ENCODE assay signal across 8 cellular contexts in the genomic region with DNA sequence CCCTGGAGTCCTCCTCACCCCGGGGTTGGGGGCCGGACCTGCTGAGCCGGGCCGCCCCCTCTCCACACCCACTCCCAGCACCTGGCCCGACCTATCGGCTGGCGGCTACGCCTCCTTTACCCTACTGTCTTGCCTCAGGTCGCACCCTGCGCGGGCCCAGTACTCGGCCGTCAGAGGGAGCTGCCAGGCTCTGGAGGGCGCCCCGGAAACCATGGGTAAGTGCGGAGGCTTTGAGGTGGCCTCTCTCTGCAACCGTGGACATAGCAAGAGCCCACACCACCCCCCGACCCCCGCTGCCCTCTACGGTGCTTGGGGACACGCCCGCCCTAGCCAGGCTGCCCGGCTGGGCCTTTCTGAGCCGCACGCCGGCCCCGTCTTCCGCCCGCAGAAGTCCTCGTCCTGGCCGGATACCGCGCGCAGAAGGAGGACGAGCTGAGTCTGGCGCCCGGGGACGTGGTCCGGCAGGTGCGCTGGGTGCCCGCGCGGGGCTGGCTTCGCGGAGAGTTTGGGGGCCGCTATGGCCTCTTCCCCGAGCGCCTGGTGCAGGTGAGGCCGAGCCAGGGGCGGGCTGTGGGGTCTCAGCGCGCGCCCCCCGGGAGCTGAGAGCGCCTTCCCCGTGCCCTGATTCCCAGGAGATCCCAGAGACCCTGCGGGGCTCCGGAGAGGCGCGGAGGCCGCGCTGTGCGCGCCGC. TPM values are rescaled to one million over a fixed set of nuclear protein-coding genes. Genes with fewer than 3 reads are reported as not detected.
DNase-seq lines count a peak whose midpoint lies in the region; ATAC-seq, FAIRE-seq and TF ChIP-seq lines count a peak whose summit lies in the region.

Gene SH3D21 (plus strand): TSS at position 159 of the 692 bp plus-strand sequence. CDS start 53 bp downstream, at position 212.

- peak in 3 of 6 experiments; percentile 3 to 17 (median 10) for TF ChIP-seq CTCF in Peyer's patch (IDR thresholded peaks at IDR 0.05)
- no peak for TF ChIP-seq CTCF in astrocyte (IDR thresholded peaks at IDR 0.05; ENCODE audit: insufficient read depth, low read depth, low read length)

- POLR2A ChIA-PET in CD4-positive, alpha-beta memory T cell (lab: Charles Lee; ENCODE audit: partially characterized antibody), result interaction anchor here (0.6 to 2.7 kb wide), 17 partner anchors 8 to 158 kb away, joined by 3 to 40 read pairs (median 4); partner anchors contain the start of genes EVA1B, MRPS15, STK40 and THRAP3

- H3K4me3 Mint-ChIP-seq in CD4-positive, alpha-beta memory T cell, result peak within 1 kb of the TSS; percentile 91 to 99 (median 94)
- peak within 1 kb of the TSS; percentile 90 for H3K4me3 Mint-ChIP-seq in astrocyte (ENCODE audit: unreplicated experiment)

- H3K27me3 ChIP-seq in CD4-positive, alpha-beta memory T cell (ENCODE audit: insufficient read depth, low read length), result no peaks in the 10 kb centered on the region
- H3K27me3 ChIP-seq in Peyer's patch, result no peaks in the 10 kb centered on the region
- H3K27me3 ChIP-seq in astrocyte (ENCODE audit: insufficient read depth, low read length), result no peaks in the 10 kb centered on the region

- peaks cover 6% of the 10 kb centered on the region for H3K79me2 ChIP-seq in astrocyte (ENCODE audit: insufficient read depth, low read length)

- peak within 1 kb of the TSS; percentile 81 for H3K9ac ChIP-seq in astrocyte (ENCODE audit: low read length)

- H3K27ac Mint-ChIP-seq in CD4-positive, alpha-beta memory T cell, result peak within 1 kb of the TSS; percentile 74 to 96 (median 92)
- peak within 1 kb of the TSS; percentile 99 for H3K27ac Mint-ChIP-seq in astrocyte (ENCODE audit: unreplicated experiment)

- H3K4me1 ChIP-seq in CD4-positive, alpha-beta memory T cell (ENCODE audit: insufficient read depth, low read length), result peaks cover 23% of the 10 kb centered on the region
- peaks cover 5 to 21% (median 7%) of the 10 kb centered on the region in 4 donors for H3K4me1 ChIP-seq in Peyer's patch
- H3K4me1 ChIP-seq in astrocyte (ENCODE audit: insufficient read depth, low read length), result peaks cover 18% of the 10 kb centered on the region

- H3K36me3 Mint-ChIP-seq in CD4-positive, alpha-beta memory T cell, result peaks cover 19 to 31% of the 10 kb centered on the region in 2 donors
- peaks cover 37% of the 10 kb centered on the region for H3K36me3 Mint-ChIP-seq in astrocyte (ENCODE audit: low read depth, unreplicated experiment)

- H3K27ac ChIP-seq in CD4-positive, alpha-beta memory T cell (ENCODE audit: low read depth, low read length), result peak within 1 kb of the TSS; percentile 73
- peak within 1 kb of the TSS; percentile 85 to 95 (median 90) for H3K27ac ChIP-seq in Peyer's patch
- peak within 1 kb of the TSS; percentile 55 for H3K27ac ChIP-seq in astrocyte (ENCODE audit: low read depth, low read length)

- DNase-seq in CD4-positive, alpha-beta memory T cell, result peak; percentile 40 to 61 (median 50)
- DNase-seq in Peyer's patch (peak; percentile 48 to 88 (median 87)), astrocyte (ENCODE audit: low read depth) (no peak), iPS-NIHi11 (ENCODE audit: low spot score) (peak; percentile 86), amniotic stem cell (lab: John Stamatoyannopoulos, UW) (no peak)
- peak; percentile 24 for DNase-seq in stimulated activated CD4-positive, alpha-beta T cell treated with anti-CD3 and anti-CD28 coated beads, Interleukin-2, amount 100 ng/mL, for 4 hours (ENCODE audit: low read depth)

- no peaks in the 10 kb centered on the region for H3K9me3 ChIP-seq in CD4-positive, alpha-beta memory T cell (ENCODE audit: control insufficient read depth in 1 of 2, low read length in 2 of 2)
- H3K9me3 ChIP-seq in Peyer's patch (no peaks in the 10 kb centered on the region), astrocyte (ENCODE audit: insufficient read depth, low read depth, low read length) (no peaks in the 10 kb centered on the region)

- peaks cover 5 to 21% (median 11%) of the 10 kb centered on the region in 4 donors for H3K4me1 Mint-ChIP-seq in CD4-positive, alpha-beta memory T cell
- peaks cover 18% of the 10 kb centered on the region for H3K4me1 Mint-ChIP-seq in astrocyte (ENCODE audit: low read depth, unreplicated experiment)

- TF ChIP-seq POLR2A in Peyer's patch (IDR thresholded peaks at IDR 0.05), result peak; percentile 39 to 49

- intact Hi-C loops in CD4-positive, alpha-beta memory T cell (cut with micrococcal nuclease), result loop anchor here (1.0 to 2.0 kb wide), 3 partner anchors 14 to 80 kb away; no protein-coding TSS in a partner anchor

- CTCF ChIA-PET in CD4-positive, alpha-beta memory T cell (lab: Charles Lee; ENCODE audit: partially characterized antibody), result interaction anchor here (0.8 to 2.3 kb wide), 16 partner anchors 12 to 157 kb away, joined by 3 to 12 read pairs (median 4); partner anchors contain the start of genes EVA1B, LSM10 and TRAPPC3

- FAIRE-seq in astrocyte (lab: Jason Lieb, UNC), result no peak

- H3K9me3 Mint-ChIP-seq in CD4-positive, alpha-beta memory T cell, result no peaks in the 10 kb centered on the region
- H3K9me3 Mint-ChIP-seq in astrocyte (ENCODE audit: unreplicated experiment), result no peaks in the 10 kb centered on the region

- H2AFZ ChIP-seq in astrocyte (ENCODE audit: low read depth, low read length), result peak within 1 kb of the TSS; percentile 73

- ATAC-seq in GM19328 (IDR thresholded peaks at IDR 0.05; ENCODE audit: unreplicated experiment) (peak; percentile 27), HG03342 (IDR thresholded peaks at IDR 0.05; ENCODE audit: unreplicated experiment) (peak; percentile 28)

- no peaks in the 10 kb centered on the region for H3K27me3 Mint-ChIP-seq in CD4-positive, alpha-beta memory T cell
- H3K27me3 Mint-ChIP-seq in astrocyte (ENCODE audit: low read depth, unreplicated experiment), result no peaks in the 10 kb centered on the region

- H3K4me3 ChIP-seq in CD4-positive, alpha-beta memory T cell (ENCODE audit: low read length in 2 of 2), result peak within 1 kb of the TSS; percentile 77 to 81
- H3K4me3 ChIP-seq in Peyer's patch, result peak within 1 kb of the TSS; percentile 65 to 84 (median 82)
- peak within 1 kb of the TSS; percentile 66 for H3K4me3 ChIP-seq in astrocyte (ENCODE audit: insufficient read depth, low read depth, low read length)

- H4K20me1 ChIP-seq in astrocyte (ENCODE audit: insufficient read depth, low read length), result peaks cover 38% of the 10 kb centered on the region

- H3K36me3 ChIP-seq in CD4-positive, alpha-beta memory T cell (ENCODE audit: insufficient read depth, low read length), result peaks cover 23% of the 10 kb centered on the region
- H3K36me3 ChIP-seq in Peyer's patch (peaks cover 0 to 29% (median 0%) of the 10 kb centered on the region in 3 donors), astrocyte (ENCODE audit: insufficient read depth, low read length) (peaks cover 20% of the 10 kb centered on the region)

- H3K4me2 ChIP-seq in astrocyte (ENCODE audit: low read length), result peak within 1 kb of the TSS; percentile 99

RNA-seq across cellular contexts. Expression of gene SH3D21, which starts in this region (rescaled TPM):
- 1 to 10 TPM; 3.2 to 3.3 TPM for total RNA-seq in CD4-positive, alpha-beta memory T cell
- not detected for polyA plus RNA-seq in CD4-positive, alpha-beta memory T cell
- total RNA-seq in Peyer's patch (10 to 100 TPM; 20.6 to 75.9 (median 24.8) TPM), astrocyte (13.6 and 16.3 TPM in 2 replicates)

Comparison
In these comparisons a context has a peak if more than half of its experiments do, and no peak if none do; other contexts are left out.
1. DNase-seq: peak in CD4-positive, alpha-beta memory T cell (5 of 5), Peyer's patch (3 of 3), iPS-NIHi11 (single experiment) and stimulated activated CD4-positive, alpha-beta T cell treated with anti-CD3 and anti-CD28 coated beads, Interleukin-2, amount 100 ng/mL, for 4 hours (single experiment); none in astrocyte (single experiment) and amniotic stem cell (single experiment).
2. Peak in every context shown above with its lines, with median percentiles within 50 percentile points of each other: H3K27ac ChIP-seq and H3K4me3 ChIP-seq.